25 cellular contexts compared by ENCODE assay signal in the genomic region with DNA sequence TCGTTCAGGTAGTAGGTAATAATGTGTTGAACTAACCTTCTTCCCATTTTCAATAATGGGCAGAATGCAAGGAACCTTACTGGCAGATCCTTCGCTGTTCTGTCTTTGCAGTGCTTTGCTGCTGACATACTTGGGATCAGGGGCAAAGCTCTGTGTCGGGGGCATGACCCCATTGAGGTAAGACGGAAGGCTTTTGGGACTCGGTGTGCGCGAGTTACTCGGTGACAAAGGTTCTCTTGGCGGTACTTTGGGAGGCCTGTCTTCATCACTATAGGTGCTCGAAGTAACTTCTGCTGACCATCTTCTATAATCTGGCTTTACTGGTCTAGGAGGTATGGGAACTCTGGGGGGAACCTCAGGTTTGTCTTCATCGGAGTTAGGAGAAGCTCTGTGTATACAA. TPM values are rescaled to one million over a fixed set of nuclear protein-coding genes. Genes with fewer than 3 reads are reported as not detected.
DNase-seq lines count a peak whose midpoint lies in the region; ATAC-seq and TF ChIP-seq lines count a peak whose summit lies in the region.
"Had no signal": no experiment of that assay in that cellular context is flagged by ENCODE, and none has a peak within 500 bp of the region (broad histone marks: within the 10 kb centered on the region; RNA-seq: fewer than 3 reads in every experiment).

No MANE protein-coding gene starts in this region.

- peak overlapping the region; percentile 82 for H3K27ac Mint-ChIP-seq in MCF 10A (ENCODE audit: low read depth, unreplicated experiment)
- H3K27ac Mint-ChIP-seq: activated CD4-positive, alpha-beta T cell treated with anti-CD3 and anti-CD28 coated beads, Interleukin-2, amount 10 ng/mL, durations not matched to agents 7 days and 5 days; activated naive CD8-positive, alpha-beta T cell; activated T-cell treated with anti-CD3 and anti-CD28 coated beads, Interleukin-2, amount 50 U/mL, for 24 hours; T-cell had no signal

- H3K27me3 Mint-ChIP-seq in MCF 10A (ENCODE audit: insufficient read depth, unreplicated experiment) = no peaks in the 10 kb centered on the region

- TF ChIP-seq CTCF in MCF 10A (IDR thresholded peaks at IDR 0.05; ENCODE audit: unreplicated experiment) = no peak
- no peak for TF ChIP-seq CTCF in mammary epithelial cell (conservative IDR thresholded peaks at IDR 0.05 in 1 of 2, IDR thresholded peaks at IDR 0.05 in 1 of 2; ENCODE audit: extremely low read depth in 1 of 2, insufficient read depth in 1 of 2, low read depth in 1 of 2, low read length in 2 of 2)
- TF ChIP-seq CTCF in osteoblast (IDR thresholded peaks at IDR 0.05; ENCODE audit: extremely low read depth, low read depth, low read length) = no peak

- DNase-seq in MCF 10A (ENCODE audit: unreplicated experiment) (no peak), mammary epithelial cell (no peak), epithelial cell of prostate (ENCODE audit: low read depth, low spot score) (no peak), osteoblast (ENCODE audit: insufficient read length, low spot score, missing footprints) (no peak), sciatic nerve (ENCODE audit: low spot score) (no peak), Ammon's horn (ENCODE audit: low spot score) (no peak)
- DNase-seq: activated CD4-positive, alpha-beta T cell treated with anti-CD3 and anti-CD28 coated beads, Interleukin-2, amount 10 ng/mL, durations not matched to agents 7 days and 5 days; activated effector memory CD4-positive, alpha-beta T cell treated with anti-CD3 and anti-CD28 coated beads, Interleukin-2, amount 50 U/mL, for 16 hours; activated T-cell treated with anti-CD3 and anti-CD28 coated beads, Interleukin-2, amount 50 U/mL, for 24 hours; esophagus squamous epithelium; foreskin melanocyte; NCI-H1048; NCI-H446 treated with DMSO at 0.1 percent for 48 hours; NCI-H82; stimulated activated CD4-positive, alpha-beta T cell treated with anti-CD3 and anti-CD28 coated beads, Interleukin-4, amount 100 ng/mL, for 24 hours; T-cell; transverse colon had no signal

- peaks cover 40% of the 10 kb centered on the region for H3K4me1 ChIP-seq in mammary epithelial cell (ENCODE audit: insufficient read depth, low read length)
- H3K4me1 ChIP-seq in osteoblast (ENCODE audit: insufficient read depth, low read length) = peaks cover 40% of the 10 kb centered on the region

- H3K9me3 ChIP-seq in mammary epithelial cell (replicated peaks; ENCODE audit: insufficient read depth, low read length) (no peaks in the 10 kb centered on the region), osteoblast (ENCODE audit: low read depth, low read length) (no peaks in the 10 kb centered on the region)
- H3K9me3 ChIP-seq: esophagus squamous epithelium, right atrium auricular region, transverse colon had no signal

- intact Hi-C loops in MCF 10A (cut with micrococcal nuclease) (no loop called here), mammary epithelial cell (cut with micrococcal nuclease) (no loop called here), sciatic nerve (cut with DNase I) (no loop called here)

- no TSS peak for BruUV-seq in MCF 10A (replicated peaks; lab: Mats Ljungman, UMichigan)
- BruUV-seq in mammary epithelial cell (replicated peaks; lab: Mats Ljungman, UMichigan) = no TSS peak

- no peaks in the 10 kb centered on the region for H3K9me3 Mint-ChIP-seq in MCF 10A (ENCODE audit: unreplicated experiment)
- H3K9me3 Mint-ChIP-seq: activated CD4-positive, alpha-beta T cell treated with anti-CD3 and anti-CD28 coated beads, Interleukin-2, amount 10 ng/mL, durations not matched to agents 7 days and 5 days; activated T-cell treated with anti-CD3 and anti-CD28 coated beads, Interleukin-2, amount 50 U/mL, for 24 hours; neural crest cell; T-cell had no signal

- POLR2A ChIA-PET in MCF 10A (lab: Yijun Ruan, JAX) = interaction anchor here (0.6 to 9.2 kb wide), 10 partner anchors 8 to 330 kb away, joined by 3 to 256 read pairs (median 4); a partner anchor contains a TSS

- in situ Hi-C loops in mammary epithelial cell (cut with MboI; ENCODE audit: low sequenced_read_pairs in 2 of 2) = loop anchor here in 1 of 2 donors (10.0 to 25.0 kb wide), 2 partner anchors 301 to 699 kb away; a partner anchor contains a TSS

- no peak overlapping the region for H3K9ac ChIP-seq in mammary epithelial cell (ENCODE audit: insufficient read depth, low read length)
- H3K9ac ChIP-seq: parathyroid adenoma had no signal

- H4K20me1 ChIP-seq in mammary epithelial cell (ENCODE audit: insufficient read depth, low read length) (peaks cover 2% of the 10 kb centered on the region), osteoblast (ENCODE audit: insufficient read depth, low read length) (peaks cover 49% of the 10 kb centered on the region)

- H3K36me3 ChIP-seq in mammary epithelial cell (ENCODE audit: insufficient read depth, low read length) (peaks cover 58% of the 10 kb centered on the region), osteoblast (ENCODE audit: insufficient read depth, low read length) (peaks cover 55% of the 10 kb centered on the region)

- peaks cover 88% of the 10 kb centered on the region for H3K79me2 ChIP-seq in mammary epithelial cell (ENCODE audit: insufficient read depth, low read length)
- H3K79me2 ChIP-seq in osteoblast (ENCODE audit: insufficient read depth, low read length) = peaks cover 58% of the 10 kb centered on the region

- ATAC-seq in GM19351 (IDR thresholded peaks at IDR 0.05; ENCODE audit: unreplicated experiment) (no peak), sciatic nerve (no peak), HG03097 (IDR thresholded peaks at IDR 0.05; ENCODE audit: low FRiP score, unreplicated experiment) (no peak)
- ATAC-seq: T-cell had no signal

- dilution Hi-C loops in mammary epithelial cell (cut with HindIII; ENCODE audit: low sequenced_read_pairs) = loop anchor here (5.0 to 25.0 kb wide), 3 partner anchors 101 to 309 kb away; no protein-coding TSS in a partner anchor

- peaks cover 64% of the 10 kb centered on the region for H3K4me1 Mint-ChIP-seq in MCF 10A (ENCODE audit: insufficient read depth, unreplicated experiment)
- H3K4me1 Mint-ChIP-seq: activated CD4-positive, alpha-beta T cell treated with anti-CD3 and anti-CD28 coated beads, Interleukin-2, amount 10 ng/mL, durations not matched to agents 7 days and 5 days had no signal

- H2AFZ ChIP-seq in mammary epithelial cell (ENCODE audit: low read depth, low read length) (no peak overlapping the region), osteoblast (ENCODE audit: low read length) (no peak overlapping the region)
- H2AFZ ChIP-seq: parathyroid adenoma had no signal

- H3K4me3 Mint-ChIP-seq in MCF 10A (ENCODE audit: unreplicated experiment) = peak overlapping the region; percentile 31
- H3K4me3 Mint-ChIP-seq: activated CD4-positive, alpha-beta T cell treated with anti-CD3 and anti-CD28 coated beads, Interleukin-2, amount 10 ng/mL, durations not matched to agents 7 days and 5 days; activated naive CD8-positive, alpha-beta T cell; activated T-cell treated with anti-CD3 and anti-CD28 coated beads, Interleukin-2, amount 50 U/mL, for 24 hours; neural crest cell; T-cell had no signal

- H3K4me3 ChIP-seq in mammary epithelial cell (replicated peaks in 1 of 3; ENCODE audit: insufficient read depth in 1 of 3, low read depth in 2 of 3, low read length in 3 of 3) = no peak overlapping the region
- H3K4me3 ChIP-seq in osteoblast (ENCODE audit: insufficient read depth, low read length) = no peak overlapping the region
- H3K4me3 ChIP-seq: cardiac muscle cell, esophagus squamous epithelium, right atrium auricular region, transverse colon had no signal

- WGBS in mammary epithelial cell (ENCODE audit: low coverage, missing lambda C conversion rate) = 88% methylated on average over 11 of the region's 11 CpGs

- CTCF ChIA-PET in MCF 10A (lab: Yijun Ruan, JAX) = interaction anchor here (1.0 to 3.7 kb wide), 5 partner anchors 11 to 301 kb away, joined by 5 to 32 read pairs (median 16); a partner anchor contains a TSS
- CTCF ChIA-PET in mammary epithelial cell (lab: Charles Lee; ENCODE audit: low non-redundant PET) = no interaction called here

- no peak overlapping the region for H3K4me2 ChIP-seq in mammary epithelial cell (ENCODE audit: insufficient read depth, low read depth, low read length)
- no peak overlapping the region for H3K4me2 ChIP-seq in osteoblast (ENCODE audit: insufficient read depth, low read length)

- H3K27me3 ChIP-seq in mammary epithelial cell (ENCODE audit: insufficient read depth, low read length) (no peaks in the 10 kb centered on the region), osteoblast (ENCODE audit: insufficient read depth, low read length) (no peaks in the 10 kb centered on the region)
- H3K27me3 ChIP-seq: cardiac muscle cell, esophagus squamous epithelium, right atrium auricular region, transverse colon had no signal

- H3K36me3 Mint-ChIP-seq in MCF 10A (ENCODE audit: insufficient read depth, unreplicated experiment) = peaks cover 97% of the 10 kb centered on the region
- H3K36me3 Mint-ChIP-seq: T-cell had no signal

- no peak overlapping the region for H3K27ac ChIP-seq in mammary epithelial cell (ENCODE audit: insufficient read depth, low read depth, low read length)
- H3K27ac ChIP-seq in epithelial cell of prostate = peak overlapping the region; percentile 96
- peak overlapping the region; percentile 14 for H3K27ac ChIP-seq in osteoblast (ENCODE audit: low read depth, low read length)
- H3K27ac ChIP-seq: 22Rv1, cardiac muscle cell, parathyroid adenoma, right atrium auricular region, transverse colon had no signal

RNA-seq across cellular contexts. Expression of a gene that starts 12.7 kb away (rescaled TPM):
- total RNA-seq in MCF 10A (2022) (86.4 and 111 TPM in 2 replicates), mammary epithelial cell (100 to 1,000 TPM in 1 of 2 donors, 10 to 100 TPM in 1; 38.8 to 150 TPM), osteoblast (60.4 and 69.5 TPM in 2 replicates), sciatic nerve (33.7 TPM)
- 115 TPM for polyA plus RNA-seq in mammary epithelial cell
- polyA minus RNA-seq in mammary epithelial cell = 99.8 TPM

RNA-seq across cellular contexts. Expression of a gene that starts 51.9 kb away (rescaled TPM):
- total RNA-seq in MCF 10A (2022) = 419 and 450 TPM in 2 replicates
- 100 to 1,000 TPM; 106 to 264 TPM for total RNA-seq in mammary epithelial cell
- 361 TPM for polyA plus RNA-seq in mammary epithelial cell
- polyA minus RNA-seq in mammary epithelial cell = 166 TPM
- 158 and 168 TPM in 2 replicates for total RNA-seq in osteoblast
- 249 TPM for total RNA-seq in sciatic nerve
